8 cellular contexts compared by ENCODE assay signal in the genomic region with DNA sequence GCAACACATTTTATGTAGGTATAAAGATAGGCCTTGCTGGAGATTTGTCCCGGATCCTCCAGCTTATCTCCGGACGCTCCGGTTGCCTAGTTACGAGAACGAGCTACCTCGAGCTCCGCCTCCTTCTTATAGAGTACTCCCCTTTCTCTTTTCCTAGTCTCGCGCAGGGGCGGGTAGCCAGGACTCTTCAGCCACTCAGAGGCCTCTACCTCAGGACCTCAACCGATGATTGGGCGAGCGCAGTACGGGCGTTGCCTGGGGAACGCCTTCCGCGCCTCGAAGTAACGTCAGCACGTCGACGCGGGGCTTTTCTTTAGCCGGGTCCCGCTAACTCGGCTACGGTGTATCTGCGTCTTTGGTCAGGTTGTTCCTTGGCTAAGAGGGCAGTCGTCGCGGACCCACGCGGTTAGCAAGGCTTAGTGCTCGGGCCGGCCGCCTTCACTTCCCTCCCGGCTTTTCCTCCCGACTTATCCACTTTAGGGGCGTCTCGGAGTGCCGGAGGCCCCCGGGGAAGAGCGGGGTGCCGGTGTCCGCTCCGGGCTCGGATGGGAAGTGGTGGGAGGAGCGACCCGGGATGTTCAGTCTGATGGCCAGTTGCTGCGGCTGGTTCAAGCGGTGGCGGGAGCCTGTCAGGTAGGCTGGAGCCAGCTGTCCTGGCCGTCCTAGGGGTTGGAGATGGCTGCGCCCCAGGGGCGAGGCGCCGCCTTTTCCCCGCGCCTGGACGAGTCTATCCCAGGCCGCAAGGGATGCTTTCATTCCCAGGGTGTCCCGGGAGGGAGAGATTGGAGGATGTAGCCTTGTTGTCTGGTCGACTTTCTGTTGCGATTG. TPM values are rescaled to one million over a fixed set of nuclear protein-coding genes. Genes with fewer than 3 reads are reported as not detected.
DNase-seq lines count a peak whose midpoint lies in the region; ATAC-seq and TF ChIP-seq lines count a peak whose summit lies in the region.

A gene (plus strand): TSS at position 306 of the 828 bp plus-strand sequence. CDS start 269 bp downstream, at position 575.

- H3K9me3 Mint-ChIP-seq in activated naive CD8-positive, alpha-beta T cell (ENCODE audit: low read depth) = no peaks in the 10 kb centered on the region

- H3K4me3 Mint-ChIP-seq in activated naive CD8-positive, alpha-beta T cell = peak within 1 kb of the TSS; percentile 88

- H3K9me3 ChIP-seq in thoracic aorta = no peaks in the 10 kb centered on the region

- H3K27ac ChIP-seq in thoracic aorta = peak within 1 kb of the TSS; percentile 87 to 94

- H3K4me3 ChIP-seq in GM08714 (ENCODE audit: low read length) = peak within 1 kb of the TSS; percentile 81
- peak within 1 kb of the TSS; percentile 83 for H3K4me3 ChIP-seq in thoracic aorta

- no peaks in the 10 kb centered on the region for H3K36me3 Mint-ChIP-seq in activated naive CD8-positive, alpha-beta T cell

- H3K4me1 Mint-ChIP-seq in activated naive CD8-positive, alpha-beta T cell (ENCODE audit: low read depth) = peaks cover 22% of the 10 kb centered on the region

- DNase-seq in NCI-H1092 treated with DMSO at 0.1 percent for 48 hours (lab: John Stamatoyannopoulos, UW) (peak; percentile 98), SKM-1 (lab: John Stamatoyannopoulos, UW; ENCODE audit: unreplicated experiment) (peak; percentile 98), glomerular visceral epithelial cell (ENCODE audit: extremely low spot score) (peak; percentile 98), omental fat pad (ENCODE audit: low spot score) (peak; percentile 88), thoracic aorta (ENCODE audit: low spot score) (peak; percentile 95)

- no peak for TF ChIP-seq CTCF in omental fat pad (IDR thresholded peaks at IDR 0.05)
- no peak for TF ChIP-seq CTCF in thoracic aorta (IDR thresholded peaks at IDR 0.05)

- H3K36me3 ChIP-seq in thoracic aorta = no peaks in the 10 kb centered on the region

- ATAC-seq in HG02610 (IDR thresholded peaks at IDR 0.05; ENCODE audit: unreplicated experiment) = peak; percentile 100
- ATAC-seq in omental fat pad (ENCODE audit: low FRiP score) = peak; percentile 100
- ATAC-seq in thoracic aorta (ENCODE audit: insufficient number of reproducible peaks, low FRiP score, low read depth) = peak; percentile 99

- H3K27ac Mint-ChIP-seq in activated naive CD8-positive, alpha-beta T cell = peak within 1 kb of the TSS; percentile 61

- H3K27me3 Mint-ChIP-seq in activated naive CD8-positive, alpha-beta T cell = no peaks in the 10 kb centered on the region

- peaks cover 9 to 16% of the 10 kb centered on the region in 2 donors for H3K4me1 ChIP-seq in thoracic aorta (ENCODE audit: control insufficient read depth in 1 of 2, low read depth in 2 of 2)

- no peaks in the 10 kb centered on the region for H3K27me3 ChIP-seq in thoracic aorta (replicated peaks; ENCODE audit: insufficient read depth)

RNA-seq across cellular contexts. Expression of the gene that starts here (rescaled TPM):
- 10 to 100 TPM in 3 of 4 donors, 1 to 10 TPM in 1; 6.8 to 14.5 (median 12.1) TPM for total RNA-seq in omental fat pad
- 10 to 100 TPM in 1 of 2 donors, 1 to 10 TPM in 1; 8.4 to 12.6 TPM for total RNA-seq in thoracic aorta

Comparison
In these comparisons a context has a peak if more than half of its experiments do, and no peak if none do; other contexts are left out.
1. Peak in every context shown above with its lines: DNase-seq, ATAC-seq, H3K4me3 ChIP-seq and H3K27ac ChIP-seq.